In genomic region chr19:49983645-49984229, GRCh38 we compare ENCODE assay signal across 8 cellular contexts. TPM values are rescaled to one million over a fixed set of nuclear protein-coding genes. Genes with fewer than 3 reads are reported as not detected.
DNase-seq lines count a peak whose midpoint lies in the region; ATAC-seq and TF ChIP-seq lines count a peak whose summit lies in the region.

No MANE protein-coding gene starts in this region.

- H4K20me1 ChIP-seq in OCI-LY3 (ENCODE audit: insufficient read depth, low read length) = peaks cover 28% of the 10 kb centered on the region

- TF ChIP-seq CTCF in BJ (IDR thresholded peaks at IDR 0.05; ENCODE audit: insufficient read depth, low read depth, low read length) (peak; percentile 82), HFF-Myc (IDR thresholded peaks at IDR 0.05; ENCODE audit: low read depth, low read length, missing control alignments) (peak; percentile 90), OCI-LY3 (IDR thresholded peaks at IDR 0.05; ENCODE audit: low read depth, low read length) (peak; percentile 98), omental fat pad (IDR thresholded peaks at IDR 0.05) (peak in 1 of 3 donors; percentile 9), tibial nerve (IDR thresholded peaks at IDR 0.05) (peak; percentile 65 to 86 (median 78))

- H3K4me1 ChIP-seq in OCI-LY3 (ENCODE audit: low read length) = no peaks in the 10 kb centered on the region
- H3K4me1 ChIP-seq in tibial nerve = peaks cover 0 to 3% (median 0%) of the 10 kb centered on the region in 4 donors

- POLR2A ChIA-PET in BJ (lab: Charles Lee) = no interaction called here

- H3K4me2 ChIP-seq in OCI-LY3 (ENCODE audit: low read length) = no peak overlapping the region

- H3K27me3 ChIP-seq in BJ (ENCODE audit: control insufficient read depth, insufficient read depth, low read length) (no peaks in the 10 kb centered on the region), OCI-LY3 (ENCODE audit: low read depth, low read length) (no peaks in the 10 kb centered on the region), tibial nerve (no peaks in the 10 kb centered on the region)

- H3K9me3 ChIP-seq in OCI-LY3 (ENCODE audit: insufficient read depth, low read length) (no peaks in the 10 kb centered on the region), tibial nerve (no peaks in the 10 kb centered on the region)

- H3K79me2 ChIP-seq in OCI-LY3 (ENCODE audit: low read length) = no peaks in the 10 kb centered on the region

- CTCF ChIA-PET in BJ (lab: Yijun Ruan, JAX) = interaction anchor here (0.6 to 2.4 kb wide), 8 partner anchors 8 to 46 kb away, joined by 3 to 12 read pairs (median 6); no protein-coding TSS in a partner anchor

- H3K9ac ChIP-seq in OCI-LY3 (ENCODE audit: low read length) = no peak overlapping the region

- peaks cover 18% of the 10 kb centered on the region for H3K36me3 ChIP-seq in BJ (ENCODE audit: control insufficient read depth, insufficient read depth, low read length)
- H3K36me3 ChIP-seq in OCI-LY3 (replicated peaks; ENCODE audit: low read depth, low read length) = peaks cover 3% of the 10 kb centered on the region
- peaks cover 3 to 96% (median 4%) of the 10 kb centered on the region in 3 donors for H3K36me3 ChIP-seq in tibial nerve

- H3K27ac ChIP-seq in OCI-LY3 (ENCODE audit: low read length) (no peak overlapping the region), tibial nerve (no peak overlapping the region)

- no peak for TF ChIP-seq EP300 in tibial nerve (IDR thresholded peaks at IDR 0.05)

- TF ChIP-seq POLR2A in tibial nerve (IDR thresholded peaks at IDR 0.05) = no peak

- WGBS in tibial nerve, 2 donors = 34 to 44% methylated on average over 10 of the region's 10 CpGs

- H2AFZ ChIP-seq in OCI-LY3 (ENCODE audit: low read depth, low read length) = no peak overlapping the region

- DNase-seq in BJ (ENCODE audit: low read depth) (no peak), HFF-Myc (ENCODE audit: extremely low read depth, low read depth) (no peak), activated T-cell treated with anti-CD3 and anti-CD28 coated beads for 24 hours (ENCODE audit: low read depth) (peak; percentile 73), fibroblast of peridontal ligament (ENCODE audit: extremely low read depth) (peak; percentile 30), omental fat pad (ENCODE audit: low spot score) (peak; percentile 75), tibial nerve (ENCODE audit: low spot score in 2 of 2) (peak; percentile 52 to 75)

- H3K4me3 ChIP-seq in BJ (ENCODE audit: low read depth, low read length) = no peak overlapping the region
- H3K4me3 ChIP-seq in HFF-Myc (replicated peaks; ENCODE audit: low read depth, low read length) = no peak overlapping the region
- H3K4me3 ChIP-seq in OCI-LY3 (ENCODE audit: low read length) = no peak overlapping the region
- H3K4me3 ChIP-seq in tibial nerve = no peak overlapping the region

- ATAC-seq in omental fat pad (ENCODE audit: low FRiP score) (peak; percentile 37), HG03520 (IDR thresholded peaks at IDR 0.05; ENCODE audit: unreplicated experiment) (no peak)

RNA-seq across cellular contexts. Expression of gene SIGLEC11, which starts 22.8 kb away (rescaled TPM):
- not detected in 2 replicates for polyA plus RNA-seq in BJ (2011; rRNA removed)
- polyA minus RNA-seq in BJ (2011; rRNA and poly(A)+ RNA removed) = not detected in 2 replicates
- 1 to 10 TPM; 1.7 to 9.0 (median 5.1) TPM for total RNA-seq in omental fat pad
- 1 to 10 TPM; 2.6 to 7.5 (median 4.3) TPM for total RNA-seq in tibial nerve

RNA-seq across cellular contexts. Expression of gene VRK3, which starts 41.4 kb away (rescaled TPM):
- polyA plus RNA-seq in BJ (2011; rRNA removed) = 29.5 and 34.1 TPM in 2 replicates
- polyA minus RNA-seq in BJ (2011; rRNA and poly(A)+ RNA removed) = 16.0 and 18.6 TPM in 2 replicates
- 10 to 100 TPM; 14.4 to 43.0 (median 27.6) TPM for total RNA-seq in omental fat pad
- total RNA-seq in tibial nerve = 10 to 100 TPM; 25.7 to 51.3 (median 30.1) TPM

RNA-seq across cellular contexts. Expression of gene ZNF473, which starts 42.1 kb away (rescaled TPM):
- polyA plus RNA-seq in BJ (2011; rRNA removed) = 6.4 and 7.5 TPM in 2 replicates
- polyA minus RNA-seq in BJ (2011; rRNA and poly(A)+ RNA removed) = 7.4 and 10.3 TPM in 2 replicates
- total RNA-seq in omental fat pad (10 to 100 TPM in 2 of 4 donors, 1 to 10 TPM in 2; 7.3 to 13.6 (median 10.6) TPM), tibial nerve (10 to 100 TPM in 2 of 4 donors, 1 to 10 TPM in 2; 8.2 to 25.5 (median 14.3) TPM)

RNA-seq across cellular contexts. Expression of gene NUP62, which starts 54.4 kb away (rescaled TPM):
- 11.9 and 15.1 TPM in 2 replicates for polyA plus RNA-seq in BJ (2011; rRNA removed)
- 11.8 and 12.3 TPM in 2 replicates for polyA minus RNA-seq in BJ (2011; rRNA and poly(A)+ RNA removed)
- 10 to 100 TPM; 24.9 to 45.5 (median 30.6) TPM for total RNA-seq in omental fat pad
- 10 to 100 TPM; 32.8 to 43.5 (median 38.7) TPM for total RNA-seq in tibial nerve

RNA-seq across cellular contexts. Expression of gene ATF5, which starts 54.7 kb away (rescaled TPM):
- polyA plus RNA-seq in BJ (2011; rRNA removed) = 6.9 and 7.9 TPM in 2 replicates
- polyA minus RNA-seq in BJ (2011; rRNA and poly(A)+ RNA removed) = 2.7 and 4.0 TPM in 2 replicates
- total RNA-seq in omental fat pad = 10 to 100 TPM; 10.2 to 17.7 (median 15.7) TPM
- 10 to 100 TPM; 12.6 to 19.0 (median 14.8) TPM for total RNA-seq in tibial nerve

Comparison
In these comparisons a context has a peak if more than half of its experiments do, and no peak if none do; other contexts are left out.
1. DNase-seq: peak in activated T-cell treated with anti-CD3 and anti-CD28 coated beads for 24 hours (single experiment), fibroblast of peridontal ligament (single experiment), omental fat pad (single experiment) and tibial nerve (2 of 2); none in BJ (single experiment) and HFF-Myc (single experiment).